8 cellular contexts compared by ENCODE assay signal in genomic region chr2:219228026-219228744, GRCh38. TPM values are rescaled to one million over a fixed set of nuclear protein-coding genes. Genes with fewer than 3 reads are reported as not detected.
DNase-seq lines count a peak whose midpoint lies in the region; ATAC-seq and TF ChIP-seq lines count a peak whose summit lies in the region.

No MANE protein-coding gene starts in this region.

- intact Hi-C loops in ovary (cut with DNase I), result loop anchor here in 1 of 4 donors (5.0 kb wide), 1 partner anchor 51 kb away; the partner anchor contains the start of genes CNPPD1 and RETREG2

- H3K9me3 ChIP-seq in DND-41 (ENCODE audit: insufficient read depth, low read length, severe bottlenecking) (no peaks in the 10 kb centered on the region), NT2/D1 (ENCODE audit: insufficient read depth, low read length) (no peaks in the 10 kb centered on the region), endocrine pancreas (ENCODE audit: control insufficient read depth, low read length) (no peaks in the 10 kb centered on the region), ovary (no peaks in the 10 kb centered on the region)

- H3K36me3 ChIP-seq in DND-41 (ENCODE audit: insufficient read depth, low read length) (peaks cover 62% of the 10 kb centered on the region), NT2/D1 (ENCODE audit: insufficient read depth, insufficient read length, low read length) (peaks cover 62% of the 10 kb centered on the region), endocrine pancreas (ENCODE audit: control insufficient read depth, insufficient read depth, low read length) (peaks cover 18% of the 10 kb centered on the region), ovary (no peaks in the 10 kb centered on the region)

- no peaks in the 10 kb centered on the region for H3K27me3 ChIP-seq in DND-41 (ENCODE audit: insufficient read depth, low read length, poor library complexity)
- no peaks in the 10 kb centered on the region for H3K27me3 ChIP-seq in NT2/D1 (ENCODE audit: insufficient read depth, insufficient read length)
- H3K27me3 ChIP-seq in endocrine pancreas (ENCODE audit: control insufficient read depth, insufficient read depth, low read length), result no peaks in the 10 kb centered on the region
- no peaks in the 10 kb centered on the region for H3K27me3 ChIP-seq in ovary

- H3K4me3 ChIP-seq in DND-41 (ENCODE audit: low read depth in 1 of 2, low read length in 2 of 2), result peak overlapping the region; percentile 43 to 74; a peak in 3 of 4 replicates
- peak overlapping the region; percentile 81 for H3K4me3 ChIP-seq in NT2/D1 (ENCODE audit: insufficient read length, low read depth)
- peak overlapping the region; percentile 40 for H3K4me3 ChIP-seq in endocrine pancreas (ENCODE audit: control insufficient read depth, insufficient read depth, low read length)
- H3K4me3 ChIP-seq in ovary, result peak overlapping the region; percentile 68

- peak overlapping the region; percentile 80 for H3K27ac ChIP-seq in DND-41 (ENCODE audit: low read length)
- H3K27ac ChIP-seq in ovary, result peak overlapping the region in 1 of 2 donors; percentile 34

- DNase-seq in DND-41 (no peak), NT2/D1 (ENCODE audit: low read depth, low spot score) (no peak), ovary (no peak), activated gamma-delta T cell (lab: John Stamatoyannopoulos, UW) (no peak), DMS153 treated with DMSO at 0.1 percent for 48 hours (lab: John Stamatoyannopoulos, UW; ENCODE audit: unreplicated experiment) (no peak)

- TF ChIP-seq CTCF in DND-41 (IDR thresholded peaks at IDR 0.05; ENCODE audit: borderline replicate concordance, extremely low read depth, low read length, poor library complexity, severe bottlenecking) (no peak), ovary (IDR thresholded peaks at IDR 0.05) (no peak)

- TF ChIP-seq EP300 in ovary (IDR thresholded peaks at IDR 0.05), result no peak

- peak overlapping the region; percentile 86 for H3K4me2 ChIP-seq in DND-41 (ENCODE audit: insufficient read depth, low read length)

- H4K20me1 ChIP-seq in DND-41 (ENCODE audit: insufficient read depth, low read length), result peaks cover 8% of the 10 kb centered on the region; the same call in 1 of the 2 replicates

- H3K79me2 ChIP-seq in DND-41 (ENCODE audit: insufficient read depth, low read length), result peaks cover 51% of the 10 kb centered on the region

- 36 to 42% (median 40%) methylated on average over 6 of the region's 6 CpGs for WGBS in ovary, 3 donors

- no peak for TF ChIP-seq POLR2A in ovary (IDR thresholded peaks at IDR 0.05)

- peaks cover 39% of the 10 kb centered on the region for H3K4me1 ChIP-seq in DND-41 (ENCODE audit: insufficient read depth, low read length)
- H3K4me1 ChIP-seq in NT2/D1 (ENCODE audit: insufficient read depth, insufficient read length), result peaks cover 7% of the 10 kb centered on the region
- no peaks in the 10 kb centered on the region for H3K4me1 ChIP-seq in endocrine pancreas (ENCODE audit: control insufficient read depth, insufficient read depth, low read length)
- H3K4me1 ChIP-seq in ovary (ENCODE audit: insufficient read depth), result peaks cover 8% of the 10 kb centered on the region

- ATAC-seq in DND-41 (ENCODE audit: insufficient read depth, low read depth) (no peak), HG03039 (IDR thresholded peaks at IDR 0.05; ENCODE audit: unreplicated experiment) (no peak)
- no peak for ATAC-seq in activated CD4-positive, CD25-positive, alpha-beta regulatory T cell treated with anti-CD3 and anti-CD28 coated beads, Interleukin-2, amount 50 U/mL, for 24 hours

- H3K9ac ChIP-seq in DND-41 (ENCODE audit: low read depth, low read length) (peak overlapping the region; percentile 73), NT2/D1 (ENCODE audit: insufficient read length, low read depth) (peak overlapping the region; percentile 97), endocrine pancreas (ENCODE audit: control insufficient read depth, insufficient read depth, low read length) (peak overlapping the region; percentile 86)

- H2AFZ ChIP-seq in DND-41 (ENCODE audit: low read depth, low read length), result peak overlapping the region; percentile 77; the same call in 1 of the 2 replicates

RNA-seq across cellular contexts. Expression of gene ATG9A, which starts 1.3 kb away (rescaled TPM):
- total RNA-seq in ovary, result 10 to 100 TPM; 22.6 to 44.6 (median 32.6) TPM
- 10 to 100 TPM; 29.7 to 46.3 TPM for polyA plus RNA-seq in ovary

RNA-seq across cellular contexts. Expression of gene ANKZF1, which starts 1.4 kb away (rescaled TPM):
- 10 to 100 TPM; 36.4 to 60.2 (median 44.1) TPM for total RNA-seq in ovary
- 10 to 100 TPM; 33.1 to 36.5 TPM for polyA plus RNA-seq in ovary

RNA-seq across cellular contexts. Expression of gene ABCB6, which starts 9.4 kb away (rescaled TPM):
- total RNA-seq in ovary, result 10 to 100 TPM; 12.0 to 64.5 (median 37.2) TPM
- 10 to 100 TPM; 26.3 to 33.3 TPM for polyA plus RNA-seq in ovary

RNA-seq across cellular contexts. Expression of gene GLB1L, which starts 17.1 kb away (rescaled TPM):
- total RNA-seq in ovary, result 10 to 100 TPM in 6 of 7 donors, 1 to 10 TPM in 1; 5.7 to 20.3 (median 13.9) TPM
- polyA plus RNA-seq in ovary, result 10 to 100 TPM; 12.8 to 19.6 TPM

RNA-seq across cellular contexts. Expression of gene STK16, which starts 17.1 kb away (rescaled TPM):
- total RNA-seq in ovary, result 10 to 100 TPM; 12.4 to 24.8 (median 17.9) TPM
- polyA plus RNA-seq in ovary, result 10 to 100 TPM; 19.1 to 29.4 TPM
